ENCODE assay signal across 9 cellular contexts in the genomic region with DNA sequence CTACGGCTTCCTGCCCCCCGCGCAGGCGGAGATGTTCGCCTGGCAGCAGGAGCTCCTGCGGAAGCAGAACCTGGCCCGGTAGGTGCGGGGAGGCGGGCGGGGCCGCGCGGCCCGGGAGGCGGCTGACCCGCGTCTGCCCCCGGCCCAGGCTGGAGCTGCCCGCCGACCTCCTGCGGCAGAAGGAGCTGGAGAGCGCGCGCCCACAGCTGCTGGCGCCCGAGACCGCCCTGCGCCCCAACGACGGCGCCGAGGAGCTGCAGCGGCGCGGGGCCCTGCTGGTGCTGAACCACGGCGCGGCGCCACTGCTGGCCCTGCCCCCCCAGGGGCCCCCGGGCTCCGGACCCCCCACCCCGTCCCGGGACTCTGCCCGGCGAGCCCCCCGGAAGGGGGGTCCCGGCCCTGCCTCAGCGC. TPM values are rescaled to one million over a fixed set of nuclear protein-coding genes. Genes with fewer than 3 reads are reported as not detected.
DNase-seq lines count a peak whose midpoint lies in the region; ATAC-seq, FAIRE-seq and TF ChIP-seq lines count a peak whose summit lies in the region.
"Had no signal": no experiment of that assay in that cellular context is flagged by ENCODE, and none has a peak within 500 bp of the region (broad histone marks: within the 10 kb centered on the region; RNA-seq: fewer than 3 reads in every experiment).

No MANE protein-coding gene starts in this region.

- CTCF ChIA-PET in endothelial cell of umbilical vein (lab: Charles Lee): interaction anchor here (1.0 to 3.2 kb wide), 5 partner anchors 9 to 73 kb away, joined by 3 to 14 read pairs (median 3); a partner anchor contains a TSS

- H3K27ac ChIP-seq in endothelial cell of umbilical vein (ENCODE audit: insufficient read depth, low read depth, low read length) (no peak overlapping the region), rectal smooth muscle tissue (ENCODE audit: low read depth, low read length) (peak overlapping the region; percentile 10)

- peaks cover 12% of the 10 kb centered on the region for H3K4me1 ChIP-seq in endothelial cell of umbilical vein (ENCODE audit: control insufficient read depth, extremely low read depth, insufficient read depth, low read length)
- peaks cover 7% of the 10 kb centered on the region for H3K4me1 ChIP-seq in rectal smooth muscle tissue (ENCODE audit: control insufficient read depth, insufficient read depth, low read length)

- H4K20me1 ChIP-seq in endothelial cell of umbilical vein (replicated peaks; ENCODE audit: control insufficient read depth, extremely low read depth, insufficient read depth, low read length): no peaks in the 10 kb centered on the region

- no peaks in the 10 kb centered on the region for H3K9me3 ChIP-seq in endothelial cell of umbilical vein (replicated peaks; ENCODE audit: control insufficient read depth, insufficient read depth, low read length)

- H3K27me3 ChIP-seq in endothelial cell of umbilical vein (ENCODE audit: control insufficient read depth in 2 of 2, insufficient read depth in 2 of 2, low read length in 2 of 2) (peaks cover 7 to 29% of the 10 kb centered on the region in 2 experiments), rectal smooth muscle tissue (ENCODE audit: control insufficient read depth, insufficient read depth, low read length) (peaks cover 31% of the 10 kb centered on the region)

- BruUV-seq in endothelial cell of umbilical vein (replicated peaks; lab: Mats Ljungman, UMichigan): no TSS peak

- FAIRE-seq in endothelial cell of umbilical vein (lab: Jason Lieb, UNC): no peak

- TF ChIP-seq POLR2A in endothelial cell of umbilical vein (IDR thresholded peaks at IDR 0.05; ENCODE audit: low read depth, low read length): no peak

- dilution Hi-C loops in endothelial cell of umbilical vein (cut with MboI; ENCODE audit: extremely low pct_ligation_motif_present, low sequenced_read_pairs): no loop called here

- H3K79me2 ChIP-seq in endothelial cell of umbilical vein (ENCODE audit: control insufficient read depth, insufficient read depth, low read length): no peaks in the 10 kb centered on the region

- H3K36me3 ChIP-seq in endothelial cell of umbilical vein (ENCODE audit: control insufficient read depth in 2 of 2, extremely low read depth in 1 of 2, insufficient read depth in 2 of 2, low read length in 2 of 2) (peaks cover 0 to 12% of the 10 kb centered on the region in 2 experiments), rectal smooth muscle tissue (ENCODE audit: control insufficient read depth, insufficient read depth, low read length) (peaks cover 4% of the 10 kb centered on the region)

- intact Hi-C loops in endothelial cell of umbilical vein (cut with micrococcal nuclease): no loop called here

- DNase-seq in NCI-H1105 (lab: John Stamatoyannopoulos, UW): peak; percentile 29
- DNase-seq in endothelial cell of umbilical vein (ENCODE audit: low read depth, low spot score): no peak
- DNase-seq in putamen (ENCODE audit: low spot score): no peak
- DNase-seq: NCI-H2029 treated with DMSO at 0.1 percent for 48 hours; stimulated activated CD4-positive, alpha-beta T cell treated with anti-CD3 and anti-CD28 coated beads, Interleukin-1b, Interleukin-23, amount 100 ng/mL, for 48 hours had no signal

- no peak overlapping the region for H2AFZ ChIP-seq in endothelial cell of umbilical vein (ENCODE audit: low read depth, low read length)

- TF ChIP-seq CTCF in GM12874 (IDR thresholded peaks at IDR 0.05; ENCODE audit: insufficient read depth, low read depth, low read length) (0 out of 2 replicates have a peak, but pooled peaks have one; percentile 4), endothelial cell of umbilical vein (IDR thresholded peaks at IDR 0.05; ENCODE audit: extremely low read depth in 1 of 2, insufficient read depth in 1 of 2, low read depth in 1 of 2, low read length in 2 of 2) (no peak)

- ATAC-seq in GM19351 (IDR thresholded peaks at IDR 0.05; ENCODE audit: unreplicated experiment) (no peak), HG03159 (IDR thresholded peaks at IDR 0.05; ENCODE audit: unreplicated experiment) (no peak)

- H3K9ac ChIP-seq in endothelial cell of umbilical vein (replicated peaks; ENCODE audit: extremely low read depth, insufficient read depth, low read length): no peak overlapping the region
- no peak overlapping the region for H3K9ac ChIP-seq in rectal smooth muscle tissue (ENCODE audit: low read length)

- H3K4me3 ChIP-seq in endothelial cell of umbilical vein (replicated peaks in 1 of 3; ENCODE audit: insufficient read depth in 1 of 3, low read depth in 1 of 3, low read length in 3 of 3) (no peak overlapping the region), rectal smooth muscle tissue (ENCODE audit: low read length) (no peak overlapping the region)

- H3K4me2 ChIP-seq in endothelial cell of umbilical vein (ENCODE audit: insufficient read depth, low read length): no peak overlapping the region

- no peaks in the 10 kb centered on the region for H3K9me1 ChIP-seq in endothelial cell of umbilical vein (replicated peaks; ENCODE audit: control insufficient read depth, extremely low read depth, insufficient read depth, low read length)

- POLR2A ChIA-PET in endothelial cell of umbilical vein (lab: Charles Lee): no interaction called here

TF ChIP-seq in endothelial cell of umbilical vein, 7 proteins besides CTCF, POLR2A, EP300 and RAD21:
- peak; percentile 79 for TF ChIP-seq EZH2 (IDR thresholded peaks at IDR 0.05; ENCODE audit: borderline replicate concordance, low read depth, low read length, severe bottlenecking)
- TF ChIP-seq JUN (IDR thresholded peaks at IDR 0.05; ENCODE audit: borderline replicate concordance, insufficient read depth, insufficient read length, low read depth): no peak
- TF ChIP-seq GATA2 (IDR thresholded peaks at IDR 0.05; ENCODE audit: insufficient read depth, insufficient read length, low read depth, low read length): no peak
- TF ChIP-seq, protein P1, sequence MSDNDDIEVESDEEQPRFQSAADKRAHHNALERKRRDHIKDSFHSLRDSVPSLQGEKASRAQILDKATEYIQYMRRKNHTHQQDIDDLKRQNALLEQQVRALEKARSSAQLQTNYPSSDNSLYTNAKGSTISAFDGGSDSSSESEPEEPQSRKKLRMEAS (IDR thresholded peaks at IDR 0.05; ENCODE audit: insufficient read depth, insufficient read length): no peak

RNA-seq across cellular contexts. Expression of a gene that starts 16.6 kb away (rescaled TPM):
- 87.9 and 88.6 TPM in 2 replicates for total RNA-seq in endothelial cell of umbilical vein
- polyA plus RNA-seq in endothelial cell of umbilical vein: 50.7 and 55.3 TPM in 2 replicates
- 46.6 and 47.6 TPM in 2 replicates for polyA plus RNA-seq in endothelial cell of umbilical vein (2011; cell fraction: cytosol; rRNA removed)
- 70.2 and 76.7 TPM in 2 replicates for polyA plus RNA-seq in endothelial cell of umbilical vein (2011; cell fraction: nucleus; rRNA removed)
- polyA plus RNA-seq in endothelial cell of umbilical vein (2012): 51.8 and 64.1 TPM in 2 replicates
- 44.7 and 56.9 TPM in 2 replicates for polyA minus RNA-seq in endothelial cell of umbilical vein
- polyA minus RNA-seq in endothelial cell of umbilical vein (2011; cell fraction: cytosol; rRNA and poly(A)+ RNA removed): 112 TPM
- 16.9 and 22.7 TPM in 2 replicates for polyA minus RNA-seq in endothelial cell of umbilical vein (2011; cell fraction: nucleus; rRNA and poly(A)+ RNA removed)

RNA-seq across cellular contexts. Expression of a gene that starts 18.0 kb away (rescaled TPM):
- 28.6 and 30.1 TPM in 2 replicates for total RNA-seq in endothelial cell of umbilical vein
- polyA plus RNA-seq in endothelial cell of umbilical vein: 27.0 and 39.9 TPM in 2 replicates
- polyA plus RNA-seq in endothelial cell of umbilical vein (2011; cell fraction: cytosol; rRNA removed): 4.6 and 7.5 TPM in 2 replicates
- polyA plus RNA-seq in endothelial cell of umbilical vein (2011; cell fraction: nucleus; rRNA removed): 234 and 278 TPM in 2 replicates
- 13.4 and 19.9 TPM in 2 replicates for polyA plus RNA-seq in endothelial cell of umbilical vein (2012)
- 5.7 and 14.3 TPM in 2 replicates for polyA minus RNA-seq in endothelial cell of umbilical vein
- 7.4 TPM for polyA minus RNA-seq in endothelial cell of umbilical vein (2011; cell fraction: cytosol; rRNA and poly(A)+ RNA removed)
- polyA minus RNA-seq in endothelial cell of umbilical vein (2011; cell fraction: nucleus; rRNA and poly(A)+ RNA removed): 21.7 and 35.5 TPM in 2 replicates

RNA-seq across cellular contexts. Expression of a gene that starts 18.7 kb away (rescaled TPM):
- not detected in 2 replicates for total RNA-seq in endothelial cell of umbilical vein
- 0.08 TPM in 1 of 2 replicates, not detected in the other for polyA plus RNA-seq in endothelial cell of umbilical vein
- polyA plus RNA-seq in endothelial cell of umbilical vein (2011; cell fraction: cytosol; rRNA removed): 0.13 TPM in 1 of 2 replicates, not detected in the other
- 0.07 TPM in 1 of 2 replicates, not detected in the other for polyA plus RNA-seq in endothelial cell of umbilical vein (2011; cell fraction: nucleus; rRNA removed)
- not detected in 2 replicates for polyA plus RNA-seq in endothelial cell of umbilical vein (2012)
- polyA minus RNA-seq in endothelial cell of umbilical vein: not detected in 2 replicates
- polyA minus RNA-seq in endothelial cell of umbilical vein (2011; cell fraction: cytosol; rRNA and poly(A)+ RNA removed): 73.0 TPM
- polyA minus RNA-seq in endothelial cell of umbilical vein (2011; cell fraction: nucleus; rRNA and poly(A)+ RNA removed): 0.67 and 0.72 TPM in 2 replicates

RNA-seq across cellular contexts. Expression of a gene that starts 23.9 kb away (rescaled TPM):
- 0.48 and 0.88 TPM in 2 replicates for total RNA-seq in endothelial cell of umbilical vein
- polyA plus RNA-seq in endothelial cell of umbilical vein: 0.29 and 0.35 TPM in 2 replicates
- 0.13 and 0.14 TPM in 2 replicates for polyA plus RNA-seq in endothelial cell of umbilical vein (2011; cell fraction: cytosol; rRNA removed)
- polyA plus RNA-seq in endothelial cell of umbilical vein (2011; cell fraction: nucleus; rRNA removed): 1.0 and 1.3 TPM in 2 replicates
- 0.72 and 1.6 TPM in 2 replicates for polyA plus RNA-seq in endothelial cell of umbilical vein (2012)
- polyA minus RNA-seq in endothelial cell of umbilical vein: 0.27 TPM in 1 of 2 replicates, not detected in the other
- 0.51 TPM for polyA minus RNA-seq in endothelial cell of umbilical vein (2011; cell fraction: cytosol; rRNA and poly(A)+ RNA removed)
- polyA minus RNA-seq in endothelial cell of umbilical vein (2011; cell fraction: nucleus; rRNA and poly(A)+ RNA removed): 0.48 TPM in 1 of 2 replicates, not detected in the other

RNA-seq across cellular contexts. Expression of a gene that starts 39.5 kb away (rescaled TPM):
- total RNA-seq in endothelial cell of umbilical vein: not detected in 2 replicates
- not detected in 2 replicates for polyA plus RNA-seq in endothelial cell of umbilical vein
- not detected in 2 replicates for polyA plus RNA-seq in endothelial cell of umbilical vein (2011; cell fraction: cytosol; rRNA removed)
- not detected in 2 replicates for polyA plus RNA-seq in endothelial cell of umbilical vein (2011; cell fraction: nucleus; rRNA removed)
- 0.46 and 0.52 TPM in 2 replicates for polyA plus RNA-seq in endothelial cell of umbilical vein (2012)
- polyA minus RNA-seq in endothelial cell of umbilical vein: 0.13 TPM in 1 of 2 replicates, not detected in the other
- not detected for polyA minus RNA-seq in endothelial cell of umbilical vein (2011; cell fraction: cytosol; rRNA and poly(A)+ RNA removed)
- not detected in 2 replicates for polyA minus RNA-seq in endothelial cell of umbilical vein (2011; cell fraction: nucleus; rRNA and poly(A)+ RNA removed)
